Comparison of ENCODE assay signal across 1 cellular context in genomic region chr5:171966270-171966669, GRCh38.
TF ChIP-seq lines count a peak whose summit lies in the region.

No MANE protein-coding gene starts in this region.

TF ChIP-seq in IMR-90, 13 proteins besides CTCF, POLR2A, EP300 and RAD21 (continued from another document):
- TF ChIP-seq RFX5 (IDR thresholded peaks at IDR 0.05; ENCODE audit: low read depth, low read length) (no peak), BHLHE40 (IDR thresholded peaks at IDR 0.05; ENCODE audit: low read depth, low read length) (no peak), CEBPB (IDR thresholded peaks at IDR 0.05; ENCODE audit: low read depth, low read length) (no peak), MXI1 (IDR thresholded peaks at IDR 0.05; ENCODE audit: borderline replicate concordance, low read depth, low read length) (no peak), MAFK (IDR thresholded peaks at IDR 0.05; ENCODE audit: low read depth, low read length) (no peak)
